Comparison of ENCODE assay signal across 24 cellular contexts in the genomic region with DNA sequence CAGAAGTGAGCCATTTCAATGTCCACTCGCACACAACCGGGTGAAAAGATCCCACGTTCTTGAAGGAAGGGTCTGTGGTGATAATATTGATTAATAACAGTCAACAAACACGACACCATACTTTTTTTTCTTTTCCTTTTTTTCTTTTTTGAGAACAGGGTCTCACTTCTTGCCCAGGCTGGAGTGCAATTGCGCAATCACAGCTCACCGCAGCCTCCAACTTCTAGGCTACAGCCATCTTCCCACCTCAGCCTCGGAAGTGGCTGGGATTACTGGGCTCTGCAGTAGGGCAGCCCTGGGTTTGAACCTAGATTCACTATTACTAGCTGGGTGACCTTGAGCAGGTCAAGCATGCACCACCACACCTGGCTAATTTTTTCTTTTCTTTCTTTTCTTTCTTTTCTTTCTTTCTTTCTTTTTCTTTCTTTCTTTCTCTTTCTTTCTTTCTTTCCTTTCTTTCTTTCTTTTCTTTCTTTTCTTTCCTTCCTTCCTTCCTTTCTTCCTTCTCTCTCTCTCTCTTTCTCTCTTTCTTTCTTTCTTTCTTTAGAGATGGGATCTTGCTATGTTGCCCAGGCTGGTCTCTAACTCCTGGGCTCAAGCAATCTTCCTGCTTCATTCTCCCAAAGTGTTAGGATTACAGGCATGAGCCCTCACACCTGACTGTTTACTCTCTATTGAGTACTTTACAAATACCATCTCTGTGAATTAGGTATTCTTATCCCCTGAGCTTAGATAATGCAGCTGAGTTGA.
A peak's percentile ranks its signal among the peaks of the same experiment; 100 is the strongest.
DNase-seq lines count a peak whose midpoint lies in the region; ATAC-seq, FAIRE-seq and TF ChIP-seq lines count a peak whose summit lies in the region.
"Had no signal": no experiment of that assay in that cellular context is flagged by ENCODE, and none has a peak within 500 bp of the region (broad histone marks: within the 10 kb centered on the region; RNA-seq: fewer than 3 reads in every experiment).

No MANE protein-coding gene starts in this region.

- WGBS in IMR-90 (ENCODE audit: extremely low coverage in 2 of 2, insufficient read length in 1 of 2), 2 experiments, result 100% methylated on average over 1 of the region's 7 CpGs; no CpG with 5 or more reads in 1 of the 2 experiments
- WGBS in K562 (ENCODE audit: insufficient coverage, low coverage, missing lambda C conversion rate), result 8% methylated on average over 7 of the region's 7 CpGs
- 78 to 82% methylated on average over 7 of the region's 7 CpGs for WGBS in sigmoid colon, 2 donors

- H3K27ac ChIP-seq in IMR-90 (ENCODE audit: insufficient read depth, low read length) (peak overlapping the region; percentile 90), K562 (ENCODE audit: extremely low read depth, low read depth, low read length) (no peak overlapping the region), sigmoid colon (peak overlapping the region in 3 of 4 donors; percentile 66 to 85 (median 70))
- H3K27ac ChIP-seq: testis had no signal

- peaks cover 6% of the 10 kb centered on the region for H3K9me3 ChIP-seq in IMR-90 (ENCODE audit: control insufficient read depth, insufficient read depth, low read length)
- H3K9me3 ChIP-seq in K562 (replicated peaks; ENCODE audit: control insufficient read depth, insufficient read depth, low read depth, low read length), result no peaks in the 10 kb centered on the region
- H3K9me3 ChIP-seq in sigmoid colon, result no peaks in the 10 kb centered on the region
- H3K9me3 ChIP-seq: adrenal gland, breast epithelium, testis, uterus had no signal

- H3K27me3 ChIP-seq in IMR-90 (ENCODE audit: control insufficient read depth, insufficient read depth, low read length) (no peaks in the 10 kb centered on the region), K562 (ENCODE audit: control insufficient read depth in 2 of 2, insufficient read depth in 2 of 2, low read length in 2 of 2) (peaks cover 3 to 23% of the 10 kb centered on the region in 2 experiments; a peak in 4 of 5 replicates), sigmoid colon (no peaks in the 10 kb centered on the region)
- H3K27me3 ChIP-seq: adrenal gland, breast epithelium, testis, uterus had no signal

- peak overlapping the region; percentile 93 for H3K27ac Mint-ChIP-seq in activated naive CD8-positive, alpha-beta T cell treated with anti-CD3 and anti-CD28 coated beads, Interleukin-2, amount 10 ng/mL, durations not matched to agents 7 days and 5 days
- H3K27ac Mint-ChIP-seq in activated naive CD8-positive, alpha-beta T cell treated with anti-CD3 and anti-CD28 coated beads, Interleukin-2, amount 50 U/mL, for 24 hours, result no peak overlapping the region
- H3K27ac Mint-ChIP-seq: activated CD4-positive, alpha-beta T cell treated with anti-CD3 and anti-CD28 coated beads for 36 hours had no signal

- TF ChIP-seq POLR2A in IMR-90 (IDR thresholded peaks at IDR 0.05; ENCODE audit: low read depth, low read length), result no peak
- no peak for TF ChIP-seq POLR2A in K562 (conservative IDR thresholded peaks at IDR 0.05)
- no peak for TF ChIP-seq POLR2A in sigmoid colon (IDR thresholded peaks at IDR 0.05)

- H3K36me3 ChIP-seq in IMR-90 (ENCODE audit: control insufficient read depth, insufficient read depth, low read length), result no peaks in the 10 kb centered on the region
- no peaks in the 10 kb centered on the region for H3K36me3 ChIP-seq in K562 (ENCODE audit: control insufficient read depth, insufficient read depth, low read length)
- H3K36me3 ChIP-seq in sigmoid colon, result no peaks in the 10 kb centered on the region
- H3K36me3 ChIP-seq: adrenal gland, breast epithelium, uterus had no signal

- peak overlapping the region; percentile 100 for H2AK5ac ChIP-seq in IMR-90 (ENCODE audit: low read depth, low read length)

- peaks cover 44% of the 10 kb centered on the region for H3K4me1 Mint-ChIP-seq in activated naive CD8-positive, alpha-beta T cell treated with anti-CD3 and anti-CD28 coated beads, Interleukin-2, amount 10 ng/mL, durations not matched to agents 7 days and 5 days
- H3K4me1 Mint-ChIP-seq in activated naive CD8-positive, alpha-beta T cell treated with anti-CD3 and anti-CD28 coated beads, Interleukin-2, amount 50 U/mL, for 24 hours, result peaks cover 36% of the 10 kb centered on the region

- peak overlapping the region; percentile 100 for H3K4ac ChIP-seq in IMR-90 (ENCODE audit: low read depth, low read length)

- H4K20me1 ChIP-seq in IMR-90 (ENCODE audit: insufficient read depth, low read length), result no peaks in the 10 kb centered on the region
- no peaks in the 10 kb centered on the region; the same call in 1 of the 2 replicates for H4K20me1 ChIP-seq in K562 (replicated peaks; ENCODE audit: control insufficient read depth, insufficient read depth, low read length)

- H3K56ac ChIP-seq in IMR-90 (ENCODE audit: extremely low read depth, insufficient read depth, low read length), result peak overlapping the region; percentile 82

- H3K27me3 Mint-ChIP-seq in activated naive CD8-positive, alpha-beta T cell treated with anti-CD3 and anti-CD28 coated beads, Interleukin-2, amount 10 ng/mL, durations not matched to agents 7 days and 5 days, result no peaks in the 10 kb centered on the region
- no peaks in the 10 kb centered on the region for H3K27me3 Mint-ChIP-seq in activated naive CD8-positive, alpha-beta T cell treated with anti-CD3 and anti-CD28 coated beads, Interleukin-2, amount 50 U/mL, for 24 hours
- H3K27me3 Mint-ChIP-seq: activated CD4-positive, alpha-beta T cell treated with anti-CD3 and anti-CD28 coated beads for 36 hours; stimulated activated naive B cell treated with anti-CD40 and anti-IgM and Interleukin-4, amounts not matched to agents 10 μg/mL and 1 μg/mL and 100 μg/mL, for 72 hours had no signal

- no peak for ATAC-seq in activated naive CD8-positive, alpha-beta T cell treated with anti-CD3 and anti-CD28 coated beads, Interleukin-2, amount 10 ng/mL, durations not matched to agents 7 days and 5 days (ENCODE audit: low read depth)
- no peak for ATAC-seq in activated naive CD8-positive, alpha-beta T cell treated with anti-CD3 and anti-CD28 coated beads, Interleukin-2, amount 50 U/mL, for 24 hours
- no peak for ATAC-seq in IMR-90 (ENCODE audit: low read depth)
- ATAC-seq in K562, result no peak
- ATAC-seq in GM21576 (IDR thresholded peaks at IDR 0.05; ENCODE audit: unreplicated experiment), result no peak

- no peak for TF ChIP-seq CTCF in IMR-90 (conservative IDR thresholded peaks at IDR 0.05; ENCODE audit: low read depth, low read length)
- TF ChIP-seq CTCF in K562 (IDR thresholded peaks at IDR 0.05 in 2 of 3, conservative IDR thresholded peaks at IDR 0.05 in 1 of 3; ENCODE audit: insufficient read depth in 2 of 3, low read depth in 1 of 3, low read length in 3 of 3), result no peak
- no peak for TF ChIP-seq CTCF in sigmoid colon (IDR thresholded peaks at IDR 0.05)

- TF ChIP-seq EP300 in K562 (IDR thresholded peaks at IDR 0.05; ENCODE audit: low read length), result no peak
- TF ChIP-seq EP300 in sigmoid colon (IDR thresholded peaks at IDR 0.05), result no peak

- H3K79me2 ChIP-seq in K562 (ENCODE audit: control insufficient read depth, insufficient read depth, low read length), result no peaks in the 10 kb centered on the region

- H3K4me1 ChIP-seq in IMR-90 (ENCODE audit: control insufficient read depth, insufficient read depth, low read length), result peaks cover 24% of the 10 kb centered on the region
- H3K4me1 ChIP-seq in K562 (replicated peaks in 1 of 2; ENCODE audit: control insufficient read depth in 2 of 2, insufficient read depth in 2 of 2, low read length in 2 of 2), result no peaks in the 10 kb centered on the region
- peaks cover 0 to 8% (median 3%) of the 10 kb centered on the region in 4 donors for H3K4me1 ChIP-seq in sigmoid colon

- peaks cover 40% of the 10 kb centered on the region for H3K9me1 ChIP-seq in IMR-90 (ENCODE audit: insufficient read depth, low read length)
- no peaks in the 10 kb centered on the region for H3K9me1 ChIP-seq in K562 (ENCODE audit: control insufficient read depth, insufficient read depth, low read length)

- H3K18ac ChIP-seq in IMR-90 (ENCODE audit: low read depth, low read length), result peak overlapping the region; percentile 84; the same call in 1 of the 2 replicates

- no TSS peak for BruUV-seq in IMR-90 (replicated peaks; lab: Mats Ljungman, UMichigan)
- BruUV-seq in K562 (replicated peaks; lab: Mats Ljungman, UMichigan), result no TSS peak

- dilution Hi-C loops in IMR-90 (cut with HindIII; ENCODE audit: low sequenced_read_pairs, unreplicated experiment), result no loop called here

- peak overlapping the region; percentile 97 for H2BK5ac ChIP-seq in IMR-90 (ENCODE audit: low read depth, low read length, poor library complexity, severe bottlenecking)

- H3K4me3 ChIP-seq in IMR-90 (ENCODE audit: insufficient read depth, low read depth, low read length) (no peak overlapping the region), K562 (no peak overlapping the region), sigmoid colon (no peak overlapping the region)
- H3K4me3 ChIP-seq: adrenal gland, breast epithelium, testis, uterus had no signal

- H4K91ac ChIP-seq in IMR-90 (ENCODE audit: insufficient read depth, low read depth, low read length), result peak overlapping the region; percentile 99

- no peak overlapping the region for H2AK9ac ChIP-seq in IMR-90 (replicated peaks; ENCODE audit: low read depth, low read length, poor library complexity)

- H2BK120ac ChIP-seq in IMR-90 (ENCODE audit: low read depth, low read length), result peak overlapping the region; percentile 99

- no peak overlapping the region for H3K9ac ChIP-seq in IMR-90 (ENCODE audit: low read depth, low read length)
- H3K9ac ChIP-seq in K562 (ENCODE audit: insufficient read depth in 1 of 2, low read depth in 2 of 2, low read length in 2 of 2), result no peak overlapping the region

- no peak for TF ChIP-seq RAD21 in IMR-90 (IDR thresholded peaks at IDR 0.05; ENCODE audit: low read length)
- TF ChIP-seq RAD21 in K562 (CRISPR knock-in tag; conservative IDR thresholded peaks at IDR 0.05 in 1 of 2, IDR thresholded peaks at IDR 0.05 in 1 of 2), result no peak

- peak overlapping the region; percentile 96; the same call in 1 of the 2 replicates for H3K14ac ChIP-seq in IMR-90 (replicated peaks; ENCODE audit: low read depth, low read length)

- FAIRE-seq in K562 (lab: Jason Lieb, UNC), result no peak

- H2BK15ac ChIP-seq in IMR-90 (ENCODE audit: low read depth, low read length), result peak overlapping the region; percentile 99

- intact Hi-C loops in IMR-90 (cut with micrococcal nuclease) (loop anchor here (5.0 kb wide), 1 partner anchor 53 kb away; no protein-coding TSS in a partner anchor), K562 (cut with micrococcal nuclease) (no loop called here), sigmoid colon (cut with DNase I) (no loop called here)

- peak overlapping the region; percentile 99 for H3K23ac ChIP-seq in IMR-90 (ENCODE audit: low read depth, low read length)

- peak overlapping the region; percentile 100 for H2BK20ac ChIP-seq in IMR-90 (ENCODE audit: low read depth, low read length)

- no peak for DNase-seq in activated naive CD8-positive, alpha-beta T cell treated with anti-CD3 and anti-CD28 coated beads, Interleukin-2, amount 10 ng/mL, durations not matched to agents 7 days and 5 days
- no peak for DNase-seq in activated naive CD8-positive, alpha-beta T cell treated with anti-CD3 and anti-CD28 coated beads, Interleukin-2, amount 50 U/mL, for 24 hours
- no peak for DNase-seq in IMR-90
- DNase-seq in K562 (ENCODE audit: extremely low read depth in 1 of 4, low spot score in 3 of 4), result no peak
- DNase-seq in sigmoid colon, result no peak
- no peak for DNase-seq in NCI-H748 treated with DMSO at 0.1 percent for 48 hours (lab: John Stamatoyannopoulos, UW)
- no peak for DNase-seq in NCI-H146 (lab: John Stamatoyannopoulos, UW)
- DNase-seq: activated CD8-positive, alpha-beta memory T cell treated with anti-CD3 and anti-CD28 coated beads, Interleukin-2, amount 50 U/mL, for 4 hours; activated effector memory CD4-positive, alpha-beta T cell treated with anti-CD3 and anti-CD28 coated beads, Interleukin-2, amount 50 U/mL, for 16 hours; adrenal gland; cortex of kidney; DMS53; GF-D8; NCI-H1694; NCI-H69; nucleus accumbens; stimulated activated CD4-positive, alpha-beta T cell treated with anti-CD3 and anti-CD28 coated beads, Interleukin-2, amount 100 ng/mL, for 48 hours; testis; uterus had no signal

- peaks cover 2% of the 10 kb centered on the region for H3K9me3 Mint-ChIP-seq in activated naive CD8-positive, alpha-beta T cell treated with anti-CD3 and anti-CD28 coated beads, Interleukin-2, amount 10 ng/mL, durations not matched to agents 7 days and 5 days
- no peaks in the 10 kb centered on the region for H3K9me3 Mint-ChIP-seq in activated naive CD8-positive, alpha-beta T cell treated with anti-CD3 and anti-CD28 coated beads, Interleukin-2, amount 50 U/mL, for 24 hours
- H3K9me3 Mint-ChIP-seq: CD8-positive, alpha-beta memory T cell had no signal

- CTCF ChIA-PET in IMR-90 (lab: Yijun Ruan, JAX) (no interaction called here), K562 (lab: Yijun Ruan, JAX; ENCODE audit: low intra/inter-chr PET ratio) (no interaction called here)

- H2AFZ ChIP-seq in IMR-90 (replicated peaks; ENCODE audit: low read length, poor library complexity), result no peak overlapping the region
- H2AFZ ChIP-seq in K562 (ENCODE audit: low read depth, low read length), result no peak overlapping the region

- in situ Hi-C loops in IMR-90 (cut with MboI; ENCODE audit: low sequenced_read_pairs) (no loop called here), K562 (cut with MboI) (no loop called here)

- peak overlapping the region; percentile 88 to 97 for H4K8ac ChIP-seq in IMR-90 (ENCODE audit: low read depth in 2 of 2, low read length in 2 of 2)

- POLR2A ChIA-PET in activated naive CD8-positive, alpha-beta T cell treated with anti-CD3 and anti-CD28 coated beads, Interleukin-2, amount 10 ng/mL, durations not matched to agents 7 days and 5 days (lab: Charles Lee), result interaction anchor here (0.7 to 1.9 kb wide), 4 partner anchors 12 to 1270 kb away, joined by 3 to 6 read pairs (median 4); no protein-coding TSS in a partner anchor
- POLR2A ChIA-PET in IMR-90 (lab: Charles Lee; ENCODE audit: unreplicated experiment) (no interaction called here), K562 (lab: Yijun Ruan, JAX) (interaction anchor here (0.7 kb wide), 1 partner anchor 154 kb away, joined by 3 read pairs; no protein-coding TSS in a partner anchor)

- H4K5ac ChIP-seq in IMR-90 (ENCODE audit: low read depth, low read length), result peak overlapping the region; percentile 77; the same call in 1 of the 2 replicates

- H3K4me2 ChIP-seq in IMR-90 (ENCODE audit: low read depth, low read length), result no peak overlapping the region
- no peak overlapping the region for H3K4me2 ChIP-seq in K562 (ENCODE audit: insufficient read depth, low read length)

- peaks cover 0 to 34% of the 10 kb centered on the region in 2 experiments; a peak in 2 of 4 replicates for H3K79me1 ChIP-seq in IMR-90 (ENCODE audit: low read depth in 1 of 2, low read length in 2 of 2)

- H3K4me3 Mint-ChIP-seq in activated naive CD8-positive, alpha-beta T cell treated with anti-CD3 and anti-CD28 coated beads, Interleukin-2, amount 10 ng/mL, durations not matched to agents 7 days and 5 days, result peak overlapping the region; percentile 61
- H3K4me3 Mint-ChIP-seq in activated naive CD8-positive, alpha-beta T cell treated with anti-CD3 and anti-CD28 coated beads, Interleukin-2, amount 50 U/mL, for 24 hours, result no peak overlapping the region
- H3K4me3 Mint-ChIP-seq: activated CD4-positive, alpha-beta T cell treated with anti-CD3 and anti-CD28 coated beads for 36 hours; stimulated activated naive B cell treated with anti-CD40 and anti-IgM and Interleukin-4, amounts not matched to agents 10 μg/mL and 1 μg/mL and 100 μg/mL, for 72 hours had no signal

- peaks cover 3% of the 10 kb centered on the region for H3K36me3 Mint-ChIP-seq in activated naive CD8-positive, alpha-beta T cell treated with anti-CD3 and anti-CD28 coated beads, Interleukin-2, amount 10 ng/mL, durations not matched to agents 7 days and 5 days
- no peaks in the 10 kb centered on the region for H3K36me3 Mint-ChIP-seq in activated naive CD8-positive, alpha-beta T cell treated with anti-CD3 and anti-CD28 coated beads, Interleukin-2, amount 50 U/mL, for 24 hours (ENCODE audit: low read depth)
- H3K36me3 Mint-ChIP-seq: CD8-positive, alpha-beta memory T cell had no signal
